8 cellular contexts compared by ENCODE assay signal in genomic region chr10:86958831-86959736, GRCh38. TPM values are rescaled to one million over a fixed set of nuclear protein-coding genes. Genes with fewer than 3 reads are reported as not detected.
DNase-seq lines count a peak whose midpoint lies in the region; ATAC-seq lines count a peak whose summit lies in the region.

No MANE protein-coding gene starts in this region.

- H3K27me3 ChIP-seq in mesendoderm (ENCODE audit: insufficient read depth, low read length, poor library complexity): no peaks in the 10 kb centered on the region

- no peak overlapping the region for H2BK15ac ChIP-seq in mesendoderm (replicated peaks; ENCODE audit: low read depth)

- peak overlapping the region; percentile 83 for H3K56ac ChIP-seq in mesendoderm (ENCODE audit: low read length)

- no peak overlapping the region for H3K4me3 ChIP-seq in mesendoderm (ENCODE audit: low read length)

- no peak overlapping the region for H3K9ac ChIP-seq in mesendoderm (ENCODE audit: low read length)

- peak; percentile 92 for DNase-seq in A172 (ENCODE audit: low spot score)
- peak; percentile 76 for DNase-seq in NCI-H226
- peak; percentile 57 for DNase-seq in ecto neural progenitor cell (ENCODE audit: low spot score)
- peak; percentile 79 for DNase-seq in mesendoderm
- DNase-seq in putamen (ENCODE audit: low spot score): no peak
- no peak for DNase-seq in NK-92 (lab: John Stamatoyannopoulos, UW; ENCODE audit: unreplicated experiment)
- no peak for DNase-seq in stimulated activated CD8-positive, alpha-beta memory T cell treated with anti-CD3 and anti-CD28 coated beads, Interleukin-4, amount 100 ng/mL, for 48 hours

- peak overlapping the region; percentile 83 for H2AK5ac ChIP-seq in mesendoderm (ENCODE audit: low read length)

- H3K4me2 ChIP-seq in mesendoderm (ENCODE audit: low read length): no peak overlapping the region

- H2BK120ac ChIP-seq in mesendoderm (ENCODE audit: low read depth, low read length): peak overlapping the region; percentile 1

- peaks cover 28% of the 10 kb centered on the region for H3K4me1 ChIP-seq in mesendoderm (ENCODE audit: control insufficient read depth, low read depth, low read length)

- no peak overlapping the region for H4K5ac ChIP-seq in mesendoderm (ENCODE audit: low read length)

- peak overlapping the region; percentile 4 for H3K18ac ChIP-seq in mesendoderm (ENCODE audit: low read length)

- no peaks in the 10 kb centered on the region for H3K79me2 ChIP-seq in mesendoderm (ENCODE audit: control insufficient read depth, insufficient read depth, low read length)

- no peak for ATAC-seq in GM19395 (IDR thresholded peaks at IDR 0.05; ENCODE audit: unreplicated experiment)

- no peak overlapping the region for H4K8ac ChIP-seq in mesendoderm (ENCODE audit: low read depth, low read length)

- no peak overlapping the region for H3K27ac ChIP-seq in mesendoderm (ENCODE audit: low read depth, low read length)

- peak overlapping the region; percentile 40 for H3K4ac ChIP-seq in mesendoderm (ENCODE audit: low read depth, low read length)

- WGBS in mesendoderm (ENCODE audit: extremely low coverage, insufficient coverage, low lambda C conversion rate): no CpG with 5 or more reads among the region's 17 CpGs

- no peaks in the 10 kb centered on the region for H3K36me3 ChIP-seq in mesendoderm (ENCODE audit: control insufficient read depth, insufficient read depth, low read length)

- no peaks in the 10 kb centered on the region for H3K79me1 ChIP-seq in mesendoderm (ENCODE audit: low read length)

- H3K23ac ChIP-seq in mesendoderm (ENCODE audit: low read length): no peak overlapping the region

- H2BK5ac ChIP-seq in mesendoderm (ENCODE audit: low read length): peak overlapping the region; percentile 69

RNA-seq across cellular contexts. Expression of gene SNCG, which starts 0.7 kb away (rescaled TPM):
- 8.8 and 16.0 TPM in 2 replicates for total RNA-seq in A172 (2014; rRNA removed; shearing (Covaris generic))
- 2.8 TPM for polyA plus RNA-seq in mesendoderm (2013, experiment 1 of 2)
- polyA plus RNA-seq in mesendoderm (2013, experiment 2 of 2): 3.3 TPM

RNA-seq across cellular contexts. Expression of gene MMRN2, which starts 1.7 kb away (rescaled TPM):
- 1.7 TPM in 1 of 2 replicates, not detected in the other for total RNA-seq in A172 (2014; rRNA removed; shearing (Covaris generic))
- polyA plus RNA-seq in mesendoderm (2013, experiment 1 of 2): 0.46 TPM
- polyA plus RNA-seq in mesendoderm (2013, experiment 2 of 2): 0.29 TPM

RNA-seq across cellular contexts. Expression of gene ADIRF, which starts 9.2 kb away (rescaled TPM):
- not detected in 2 replicates for total RNA-seq in A172 (2014; rRNA removed; shearing (Covaris generic))
- polyA plus RNA-seq in mesendoderm (2013, experiment 1 of 2): 0.06 TPM
- polyA plus RNA-seq in mesendoderm (2013, experiment 2 of 2): 0.17 TPM

Comparison
In these comparisons a context has a peak if more than half of its experiments do, and no peak if none do; other contexts are left out.
1. DNase-seq: peak in A172 (single experiment), NCI-H226 (single experiment), ecto neural progenitor cell (single experiment) and mesendoderm (single experiment); none in putamen (single experiment), NK-92 (single experiment) and stimulated activated CD8-positive, alpha-beta memory T cell treated with anti-CD3 and anti-CD28 coated beads, Interleukin-4, amount 100 ng/mL, for 48 hours (single experiment).